13 cellular contexts compared by ENCODE assay signal in the genomic region with DNA sequence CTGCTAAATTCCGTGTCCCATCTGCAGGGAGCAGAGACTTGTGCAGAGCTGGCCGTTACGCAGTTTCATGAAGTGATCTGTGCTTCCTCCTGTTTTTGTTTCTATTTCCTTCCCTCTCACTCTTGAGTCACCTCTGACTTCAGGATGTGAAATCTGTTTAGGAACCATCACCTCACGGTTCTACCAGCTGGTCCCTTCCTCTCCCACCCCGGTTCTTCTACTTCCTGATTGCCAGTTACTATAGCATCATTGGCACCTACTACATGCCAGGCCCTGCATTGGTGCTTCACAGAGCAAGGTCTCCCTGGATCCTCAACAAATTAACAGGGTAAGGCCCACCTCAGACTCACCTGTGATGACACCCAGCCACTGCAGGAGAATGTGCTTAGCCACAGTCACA. TPM values are rescaled to one million over a fixed set of nuclear protein-coding genes. Genes with fewer than 3 reads are reported as not detected.
DNase-seq lines count a peak whose midpoint lies in the region; ATAC-seq and TF ChIP-seq lines count a peak whose summit lies in the region.
"Had no signal": no experiment of that assay in that cellular context is flagged by ENCODE, and none has a peak within 500 bp of the region (broad histone marks: within the 10 kb centered on the region; RNA-seq: fewer than 3 reads in every experiment).

No MANE protein-coding gene starts in this region.

- no peak overlapping the region for H3K4me2 ChIP-seq in mesenchymal stem cell (ENCODE audit: low read length, poor library complexity, severe bottlenecking)

- no peaks in the 10 kb centered on the region for H3K9me3 Mint-ChIP-seq in CD4-positive, alpha-beta memory T cell
- no peaks in the 10 kb centered on the region for H3K9me3 Mint-ChIP-seq in activated T-helper 1 cell treated with anti-CD3 and anti-CD28 coated beads, Interleukin-12 subunit alpha, Interleukin-12 subunit beta, Interleukin-2, Interleukin-4 antibody, amounts not matched to agents 30 ng/mL and 10 ng/mL and 1 ng/mL, durations not matched to agents 14 hours and 24 hours and 36 hours

- H3K4me3 Mint-ChIP-seq in CD4-positive, alpha-beta memory T cell = peak overlapping the region in 3 of 8 donors; percentile 6 to 52 (median 28)
- peak overlapping the region; percentile 31 for H3K4me3 Mint-ChIP-seq in activated T-helper 1 cell treated with anti-CD3 and anti-CD28 coated beads, Interleukin-12 subunit alpha, Interleukin-12 subunit beta, Interleukin-2, Interleukin-4 antibody, amounts not matched to agents 30 ng/mL and 10 ng/mL and 1 ng/mL, durations not matched to agents 14 hours and 24 hours and 36 hours

- POLR2A ChIA-PET in CD4-positive, alpha-beta memory T cell (lab: Charles Lee; ENCODE audit: partially characterized antibody) = no interaction called here

- no peak overlapping the region for H2BK12ac ChIP-seq in mesenchymal stem cell (ENCODE audit: low read length in 2 of 2)

- H3K4ac ChIP-seq in mesenchymal stem cell (ENCODE audit: low read depth in 1 of 2, low read length in 2 of 2) = no peak overlapping the region

- no peak for DNase-seq in CD4-positive, alpha-beta memory T cell
- peak; percentile 67 to 81 for DNase-seq in HL-60 (ENCODE audit: low read depth in 1 of 2, low spot score in 1 of 2)
- no peak for DNase-seq in activated T-helper 1 cell treated with anti-CD3 and anti-CD28 coated beads, Interleukin-12 subunit alpha, Interleukin-12 subunit beta, Interleukin-2, Interleukin-4 antibody, amounts not matched to agents 30 ng/mL and 10 ng/mL and 1 ng/mL, durations not matched to agents 14 hours and 24 hours and 36 hours (ENCODE audit: low spot score)
- DNase-seq in mesenchymal stem cell = no peak
- no peak for DNase-seq in left lobe of liver (ENCODE audit: low spot score)
- no peak for DNase-seq in NCI-H1417 treated with DMSO at 0.1 percent for 48 hours (lab: John Stamatoyannopoulos, UW)
- DNase-seq: caudate nucleus; esophagus squamous epithelium; retina; stimulated activated CD4-positive, alpha-beta T cell treated with anti-CD3 and anti-CD28 coated beads, Interleukin-4, amount 100 ng/mL, for 24 hours had no signal

- ATAC-seq in left lobe of liver (no peak), GM19324 (IDR thresholded peaks at IDR 0.05; ENCODE audit: low FRiP score, unreplicated experiment) (no peak)

- no peak overlapping the region for H2BK5ac ChIP-seq in mesenchymal stem cell (ENCODE audit: low read depth, low read length, poor library complexity, severe bottlenecking)

- no peak overlapping the region for H4K91ac ChIP-seq in mesenchymal stem cell (ENCODE audit: low read length)

- TF ChIP-seq CTCF in HL-60 (IDR thresholded peaks at IDR 0.05; ENCODE audit: insufficient read depth, low read length) = no peak

- peak overlapping the region; percentile 1 for H3K9ac ChIP-seq in mesenchymal stem cell (ENCODE audit: low read length)

- H3K4me1 ChIP-seq in CD4-positive, alpha-beta memory T cell (ENCODE audit: insufficient read depth, low read length) = peaks cover 14% of the 10 kb centered on the region
- H3K4me1 ChIP-seq in mesenchymal stem cell (ENCODE audit: control insufficient read depth, insufficient read depth, low read depth, low read length) = peaks cover 2% of the 10 kb centered on the region

- H3K27ac ChIP-seq in CD4-positive, alpha-beta memory T cell (ENCODE audit: low read depth, low read length) = no peak overlapping the region
- H3K27ac ChIP-seq in HL-60 (replicated peaks) = peak overlapping the region; percentile 60
- no peak overlapping the region for H3K27ac ChIP-seq in mesenchymal stem cell (ENCODE audit: low read length, poor library complexity, severe bottlenecking)
- H3K27ac ChIP-seq: esophagus squamous epithelium had no signal

- H3K9me3 ChIP-seq in CD4-positive, alpha-beta memory T cell (ENCODE audit: control insufficient read depth in 1 of 2, low read length in 2 of 2) = no peaks in the 10 kb centered on the region
- H3K9me3 ChIP-seq in mesenchymal stem cell (ENCODE audit: control insufficient read depth, low read length) = no peaks in the 10 kb centered on the region
- H3K9me3 ChIP-seq: esophagus squamous epithelium had no signal

- intact Hi-C loops in CD4-positive, alpha-beta memory T cell (cut with micrococcal nuclease) = no loop called here
- intact Hi-C loops in activated T-helper 1 cell treated with anti-CD3 and anti-CD28 coated beads, Interleukin-12 subunit alpha, Interleukin-12 subunit beta, Interleukin-2, Interleukin-4 antibody, amounts not matched to agents 30 ng/mL and 10 ng/mL and 1 ng/mL, durations not matched to agents 14 hours and 24 hours and 36 hours (cut with micrococcal nuclease) = no loop called here

- H4K8ac ChIP-seq in mesenchymal stem cell (ENCODE audit: low read length) = no peak overlapping the region

- H3K18ac ChIP-seq in mesenchymal stem cell (ENCODE audit: low read depth in 1 of 2, low read length in 2 of 2) = no peak overlapping the region

- 69% methylated on average over 5 of the region's 5 CpGs for WGBS in mesenchymal stem cell

- H3K36me3 ChIP-seq in CD4-positive, alpha-beta memory T cell (ENCODE audit: insufficient read depth, low read length) = peaks cover 26% of the 10 kb centered on the region
- peaks cover 73 to 75% of the 10 kb centered on the region in 2 experiments for H3K36me3 ChIP-seq in mesenchymal stem cell (ENCODE audit: control insufficient read depth in 1 of 2, insufficient read depth in 2 of 2, low read depth in 1 of 2, low read length in 2 of 2)

- CTCF ChIA-PET in CD4-positive, alpha-beta memory T cell (lab: Charles Lee; ENCODE audit: partially characterized antibody) = no interaction called here

- no peak overlapping the region for H2AK5ac ChIP-seq in mesenchymal stem cell (ENCODE audit: low read length, severe bottlenecking)

- peak overlapping the region in 6 of 7 donors; percentile 14 to 87 (median 76) for H3K27ac Mint-ChIP-seq in CD4-positive, alpha-beta memory T cell
- peak overlapping the region; percentile 74 for H3K27ac Mint-ChIP-seq in activated T-helper 1 cell treated with anti-CD3 and anti-CD28 coated beads, Interleukin-12 subunit alpha, Interleukin-12 subunit beta, Interleukin-2, Interleukin-4 antibody, amounts not matched to agents 30 ng/mL and 10 ng/mL and 1 ng/mL, durations not matched to agents 14 hours and 24 hours and 36 hours

- no peaks in the 10 kb centered on the region for H3K27me3 Mint-ChIP-seq in CD4-positive, alpha-beta memory T cell
- H3K27me3 Mint-ChIP-seq in activated T-helper 1 cell treated with anti-CD3 and anti-CD28 coated beads, Interleukin-12 subunit alpha, Interleukin-12 subunit beta, Interleukin-2, Interleukin-4 antibody, amounts not matched to agents 30 ng/mL and 10 ng/mL and 1 ng/mL, durations not matched to agents 14 hours and 24 hours and 36 hours (ENCODE audit: insufficient read depth) = no peaks in the 10 kb centered on the region

- H3K79me1 ChIP-seq in mesenchymal stem cell (replicated peaks; ENCODE audit: low read length, poor library complexity, severe bottlenecking) = peaks cover 33% of the 10 kb centered on the region

- no peak overlapping the region for H3K4me3 ChIP-seq in CD4-positive, alpha-beta memory T cell (ENCODE audit: low read length in 2 of 2)
- H3K4me3 ChIP-seq in HL-60 (replicated peaks; ENCODE audit: insufficient read depth, low read length) (no peak overlapping the region), mesenchymal stem cell (ENCODE audit: insufficient read depth in 1 of 2, low read depth in 1 of 2, low read length in 2 of 2) (no peak overlapping the region)
- H3K4me3 ChIP-seq: esophagus squamous epithelium had no signal

- H2AFZ ChIP-seq in mesenchymal stem cell (ENCODE audit: low read depth, low read length) = no peak overlapping the region

- H3K36me3 Mint-ChIP-seq in CD4-positive, alpha-beta memory T cell = peaks cover 31 to 51% of the 10 kb centered on the region in 2 donors
- H3K36me3 Mint-ChIP-seq in activated T-helper 1 cell treated with anti-CD3 and anti-CD28 coated beads, Interleukin-12 subunit alpha, Interleukin-12 subunit beta, Interleukin-2, Interleukin-4 antibody, amounts not matched to agents 30 ng/mL and 10 ng/mL and 1 ng/mL, durations not matched to agents 14 hours and 24 hours and 36 hours (ENCODE audit: low read depth) = peaks cover 32% of the 10 kb centered on the region

- no peak overlapping the region for H2BK15ac ChIP-seq in mesenchymal stem cell (ENCODE audit: low read depth, poor library complexity, severe bottlenecking)

- no peak overlapping the region for H3K23ac ChIP-seq in mesenchymal stem cell (ENCODE audit: low read length in 2 of 2)

- no peak overlapping the region for H2BK120ac ChIP-seq in mesenchymal stem cell (ENCODE audit: low read depth, low read length)

- H3K14ac ChIP-seq in mesenchymal stem cell (ENCODE audit: low read length in 2 of 2) = no peak overlapping the region

- H3K4me1 Mint-ChIP-seq in CD4-positive, alpha-beta memory T cell = peaks cover 22 to 34% (median 29%) of the 10 kb centered on the region in 4 donors
- H3K4me1 Mint-ChIP-seq in activated T-helper 1 cell treated with anti-CD3 and anti-CD28 coated beads, Interleukin-12 subunit alpha, Interleukin-12 subunit beta, Interleukin-2, Interleukin-4 antibody, amounts not matched to agents 30 ng/mL and 10 ng/mL and 1 ng/mL, durations not matched to agents 14 hours and 24 hours and 36 hours (ENCODE audit: low read depth) = peaks cover 29% of the 10 kb centered on the region

- no peaks in the 10 kb centered on the region for H3K27me3 ChIP-seq in CD4-positive, alpha-beta memory T cell (ENCODE audit: insufficient read depth, low read length)
- H3K27me3 ChIP-seq in HL-60 (ENCODE audit: insufficient read depth, poor library complexity, severe bottlenecking) = no peaks in the 10 kb centered on the region
- no peaks in the 10 kb centered on the region for H3K27me3 ChIP-seq in mesenchymal stem cell (ENCODE audit: control insufficient read depth in 1 of 2, insufficient read depth in 1 of 2, low read length in 2 of 2)
- H3K27me3 ChIP-seq: esophagus squamous epithelium had no signal

RNA-seq across cellular contexts. Expression of gene MAU2, which starts 8.6 kb away (rescaled TPM):
- total RNA-seq in CD4-positive, alpha-beta memory T cell = 100 to 1,000 TPM; 148 to 155 TPM
- polyA plus RNA-seq in CD4-positive, alpha-beta memory T cell = 10 to 100 TPM; 18.1 to 25.4 TPM
- total RNA-seq in activated T-helper 1 cell treated with anti-CD3 and anti-CD28 coated beads, Interleukin-12 subunit alpha, Interleukin-12 subunit beta, Interleukin-2, Interleukin-4 antibody, amounts not matched to agents 30 ng/mL and 10 ng/mL and 1 ng/mL, durations not matched to agents 14 hours and 24 hours and 36 hours = 71.4 and 73.4 TPM in 2 replicates
- 15.4 TPM for polyA plus RNA-seq in mesenchymal stem cell (2013, experiment 1 of 2)
- polyA plus RNA-seq in mesenchymal stem cell (2013, experiment 2 of 2) = 16.1 TPM
- total RNA-seq in left lobe of liver = 24.7 TPM

RNA-seq across cellular contexts. Expression of gene SUGP1, which starts 8.9 kb away (rescaled TPM):
- 10 to 100 TPM; 84.7 to 97.5 TPM for total RNA-seq in CD4-positive, alpha-beta memory T cell
- polyA plus RNA-seq in CD4-positive, alpha-beta memory T cell = 10 to 100 TPM; 18.3 to 34.4 TPM
- 76.3 and 79.8 TPM in 2 replicates for total RNA-seq in activated T-helper 1 cell treated with anti-CD3 and anti-CD28 coated beads, Interleukin-12 subunit alpha, Interleukin-12 subunit beta, Interleukin-2, Interleukin-4 antibody, amounts not matched to agents 30 ng/mL and 10 ng/mL and 1 ng/mL, durations not matched to agents 14 hours and 24 hours and 36 hours
- polyA plus RNA-seq in mesenchymal stem cell (2013, experiment 1 of 2) = 35.7 TPM
- polyA plus RNA-seq in mesenchymal stem cell (2013, experiment 2 of 2) = 31.6 TPM
- 28.6 TPM for total RNA-seq in left lobe of liver

RNA-seq across cellular contexts. Expression of gene TM6SF2, which starts 56.1 kb away (rescaled TPM):
- not detected for total RNA-seq in CD4-positive, alpha-beta memory T cell
- not detected for polyA plus RNA-seq in CD4-positive, alpha-beta memory T cell
- total RNA-seq in activated T-helper 1 cell treated with anti-CD3 and anti-CD28 coated beads, Interleukin-12 subunit alpha, Interleukin-12 subunit beta, Interleukin-2, Interleukin-4 antibody, amounts not matched to agents 30 ng/mL and 10 ng/mL and 1 ng/mL, durations not matched to agents 14 hours and 24 hours and 36 hours = not detected in 2 replicates
- polyA plus RNA-seq in mesenchymal stem cell (2013, experiment 1 of 2) = 3.2 TPM
- 3.1 TPM for polyA plus RNA-seq in mesenchymal stem cell (2013, experiment 2 of 2)
- total RNA-seq in left lobe of liver = 73.3 TPM
- total RNA-seq: MCF 10A, mononuclear cell had no signal

Comparison
In these comparisons a context has a peak if more than half of its experiments do, and no peak if none do; other contexts are left out.
1. DNase-seq: peak in HL-60 (2 of 2); none in CD4-positive, alpha-beta memory T cell (0 of 5), activated T-helper 1 cell treated with anti-CD3 and anti-CD28 coated beads, Interleukin-12 subunit alpha, Interleukin-12 subunit beta, Interleukin-2, Interleukin-4 antibody, amounts not matched to agents 30 ng/mL and 10 ng/mL and 1 ng/mL, durations not matched to agents 14 hours and 24 hours and 36 hours (single experiment), mesenchymal stem cell (single experiment), left lobe of liver (single experiment) and NCI-H1417 treated with DMSO at 0.1 percent for 48 hours (single experiment).
2. RNA of gene TM6SF2, which starts 56.1 kb away (total RNA-seq): 73.3 TPM in left lobe of liver (single experiment); not detected in CD4-positive, alpha-beta memory T cell and not detected in activated T-helper 1 cell treated with anti-CD3 and anti-CD28 coated beads, Interleukin-12 subunit alpha, Interleukin-12 subunit beta, Interleukin-2, Interleukin-4 antibody, amounts not matched to agents 30 ng/mL and 10 ng/mL and 1 ng/mL, durations not matched to agents 14 hours and 24 hours and 36 hours; every median in the first group is over 10 times any median in the second.